ENCODE assay signal across 8 cellular contexts in the genomic region with DNA sequence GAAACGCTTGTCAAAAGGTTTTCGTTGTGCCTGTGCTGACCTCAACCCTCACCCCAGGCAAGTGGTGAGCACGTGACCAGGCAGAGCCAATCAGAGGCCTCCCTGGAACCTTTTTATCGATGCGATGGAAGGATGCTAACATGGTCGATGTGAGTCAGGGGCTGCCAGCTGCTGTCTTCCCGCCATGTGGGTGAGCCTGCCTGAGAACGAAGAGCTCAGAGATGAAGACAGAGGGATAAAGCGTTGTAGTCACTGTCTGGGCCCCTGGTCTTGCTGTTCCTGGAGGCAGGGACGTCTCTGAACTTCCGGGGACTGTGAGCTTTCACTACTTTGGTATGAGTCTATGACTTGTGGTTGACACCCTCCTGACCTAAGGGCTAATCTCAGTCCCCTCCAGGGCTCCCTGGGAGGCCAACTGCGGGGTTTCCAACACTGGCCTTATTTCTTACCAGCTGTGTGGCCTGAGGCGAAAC. TPM values are rescaled to one million over a fixed set of nuclear protein-coding genes. Genes with fewer than 3 reads are reported as not detected.
DNase-seq lines count a peak whose midpoint lies in the region; ATAC-seq lines count a peak whose summit lies in the region.
"Had no signal": no experiment of that assay in that cellular context is flagged by ENCODE, and none has a peak within 500 bp of the region (broad histone marks: within the 10 kb centered on the region; RNA-seq: fewer than 3 reads in every experiment).

No MANE protein-coding gene starts in this region.

- ATAC-seq in HG03354 (IDR thresholded peaks at IDR 0.05; ENCODE audit: poor library complexity, severe bottlenecking, unreplicated experiment): no peak

- peak overlapping the region; percentile 58 for H3K4me3 Mint-ChIP-seq in activated T-cell treated with anti-CD3 and anti-CD28 coated beads, Interleukin-2, amount 50 U/mL, for 24 hours

- DNase-seq in SK-N-DZ (ENCODE audit: low spot score) (peak; percentile 67), iPS-NIHi11 (ENCODE audit: low spot score) (peak; percentile 91), GM03348 (ENCODE audit: low spot score) (no peak), NCI-H524 (lab: John Stamatoyannopoulos, UW) (no peak)
- DNase-seq in activated T-cell treated with anti-CD3 and anti-CD28 coated beads, Interleukin-2, amount 50 U/mL, for 24 hours: peak; percentile 72
- peak; percentile 37 to 52 for DNase-seq in stimulated activated CD8-positive, alpha-beta memory T cell treated with anti-CD3 and anti-CD28 coated beads, Interleukin-7, amount 100 ng/mL, for 4 hours (ENCODE audit: low read depth in 2 of 2)
- DNase-seq: NCI-H1105 had no signal

- H3K36me3 Mint-ChIP-seq in activated T-cell treated with anti-CD3 and anti-CD28 coated beads, Interleukin-2, amount 50 U/mL, for 24 hours (ENCODE audit: low read depth): peaks cover 46% of the 10 kb centered on the region

- no peaks in the 10 kb centered on the region for H3K27me3 Mint-ChIP-seq in activated T-cell treated with anti-CD3 and anti-CD28 coated beads, Interleukin-2, amount 50 U/mL, for 24 hours

- H3K9me3 Mint-ChIP-seq in activated T-cell treated with anti-CD3 and anti-CD28 coated beads, Interleukin-2, amount 50 U/mL, for 24 hours: peaks cover 15% of the 10 kb centered on the region

- peaks cover 65% of the 10 kb centered on the region for H3K4me1 Mint-ChIP-seq in activated T-cell treated with anti-CD3 and anti-CD28 coated beads, Interleukin-2, amount 50 U/mL, for 24 hours (ENCODE audit: low read depth)

- H3K27ac Mint-ChIP-seq in activated T-cell treated with anti-CD3 and anti-CD28 coated beads, Interleukin-2, amount 50 U/mL, for 24 hours: peak overlapping the region; percentile 89

RNA-seq across cellular contexts. Expression of gene DNMT3A, which starts 18.6 kb away (rescaled TPM):
- polyA plus RNA-seq in SK-N-DZ (2014; cell fraction: cytosol; rRNA removed): 14.4 and 17.3 TPM in 2 replicates
- polyA plus RNA-seq in SK-N-DZ (2014; cell fraction: nucleus; rRNA removed): 33.4 and 46.5 TPM in 2 replicates

Comparison
In these comparisons a context has a peak if more than half of its experiments do, and no peak if none do; other contexts are left out.
1. DNase-seq: peak in SK-N-DZ (single experiment), activated T-cell treated with anti-CD3 and anti-CD28 coated beads, Interleukin-2, amount 50 U/mL, for 24 hours (single experiment), iPS-NIHi11 (single experiment) and stimulated activated CD8-positive, alpha-beta memory T cell treated with anti-CD3 and anti-CD28 coated beads, Interleukin-7, amount 100 ng/mL, for 4 hours (2 of 2); none in GM03348 (single experiment) and NCI-H524 (0 of 2).